1 cellular context compared by ENCODE assay signal in genomic region chr20:33008336-33009213, GRCh38.
TF ChIP-seq lines count a peak whose summit lies in the region.

No MANE protein-coding gene starts in this region.

TF ChIP-seq in HepG2, 621 proteins besides CTCF, POLR2A, EP300 and RAD21 (continues in another document):
- TF ChIP-seq MTF1 (CRISPR knock-in tag; IDR thresholded peaks at IDR 0.05) (peak; percentile 51; the same call in 1 of the 2 replicates), ZBTB38 (CRISPR knock-in tag; IDR thresholded peaks at IDR 0.05) (peak; percentile 99), SSRP1 (CRISPR knock-in tag; IDR thresholded peaks at IDR 0.05) (no peak; the same call in 1 of the 2 replicates), ATF7 (IDR thresholded peaks at IDR 0.05) (no peak), ATF7 (CRISPR knock-in tag; IDR thresholded peaks at IDR 0.05) (no peak), TGIF2 (CRISPR knock-in tag; IDR thresholded peaks at IDR 0.05) (no peak), ZNF749 (CRISPR knock-in tag; IDR thresholded peaks at IDR 0.05; ENCODE audit: borderline replicate concordance) (peak; percentile 11; the same call in 1 of the 2 replicates), ZNF296 (CRISPR knock-in tag; conservative IDR thresholded peaks at IDR 0.05) (peak; percentile 90; the same call in 1 of the 2 replicates), ZNF207 (IDR thresholded peaks at IDR 0.05; ENCODE audit: borderline replicate concordance) (no peak), HDAC2 (CRISPR knock-in tag; IDR thresholded peaks at IDR 0.05) (no peak), ATF4 (CRISPR knock-in tag; IDR thresholded peaks at IDR 0.05) (peak in 1 of 2 experiments; percentile 15; a peak in 1 of 4 replicates), SAFB2 (CRISPR knock-in tag; IDR thresholded peaks at IDR 0.05; ENCODE audit: borderline replicate concordance, low read depth) (no peak), ELF1 (CRISPR knock-in tag; IDR thresholded peaks at IDR 0.05) (no peak), ZFP41 (CRISPR knock-in tag; IDR thresholded peaks at IDR 0.05; ENCODE audit: borderline replicate concordance) (peak; percentile 68; the same call in 1 of the 2 replicates), ZNF550 (CRISPR knock-in tag; IDR thresholded peaks at IDR 0.05; ENCODE audit: borderline replicate concordance) (0 out of 2 replicates have a peak, but pooled peaks have one; percentile 64), CSRNP1 (CRISPR knock-in tag; IDR thresholded peaks at IDR 0.05) (0 out of 2 replicates have a peak, but pooled peaks have one; percentile 19), PRDM4 (CRISPR knock-in tag; IDR thresholded peaks at IDR 0.05; ENCODE audit: borderline replicate concordance) (no peak), TCF12 (IDR thresholded peaks at IDR 0.05) (no peak), TCF12 (CRISPR knock-in tag; IDR thresholded peaks at IDR 0.05) (peak; percentile 22; the same call in 1 of the 2 replicates), ZBTB42 (CRISPR knock-in tag; IDR thresholded peaks at IDR 0.05) (no peak), ZNF382 (CRISPR knock-in tag; IDR thresholded peaks at IDR 0.05; ENCODE audit: borderline replicate concordance) (no peak), NKX3-1 (CRISPR knock-in tag; IDR thresholded peaks at IDR 0.05) (peak; percentile 66; the same call in 1 of the 2 replicates), RFX5 (IDR thresholded peaks at IDR 0.05; ENCODE audit: low read depth, low read length) (no peak), ZNF780A (CRISPR knock-in tag; IDR thresholded peaks at IDR 0.05) (no peak; the same call in 1 of the 2 replicates), POLR2G (IDR thresholded peaks at IDR 0.05; ENCODE audit: low read depth, low read length) (peak; percentile 24), AKNA (CRISPR knock-in tag; IDR thresholded peaks at IDR 0.05; ENCODE audit: borderline replicate concordance) (peak; percentile 83; the same call in 1 of the 2 replicates), JUNB (CRISPR knock-in tag; IDR thresholded peaks at IDR 0.05; ENCODE audit: borderline replicate concordance) (peak; percentile 89), KAT7 (CRISPR knock-in tag; IDR thresholded peaks at IDR 0.05; ENCODE audit: borderline replicate concordance) (no peak), ZNF816 (CRISPR knock-in tag; IDR thresholded peaks at IDR 0.05; ENCODE audit: borderline replicate concordance) (0 out of 2 replicates have a peak, but pooled peaks have one; percentile 5), NR2F2 (IDR thresholded peaks at IDR 0.05; ENCODE audit: borderline replicate concordance, low read depth) (no peak), ARNT (IDR thresholded peaks at IDR 0.05) (no peak), HNRNPH1 (optimal IDR thresholded peaks at IDR 0.05; ENCODE audit: low read depth, low read length) (peak; percentile 91), CBFB (CRISPR knock-in tag; IDR thresholded peaks at IDR 0.05) (no peak), ZNF598 (CRISPR knock-in tag; IDR thresholded peaks at IDR 0.05; ENCODE audit: borderline replicate concordance) (no peak; the same call in 1 of the 2 replicates), MYC (CRISPR knock-in tag; IDR thresholded peaks at IDR 0.05; ENCODE audit: borderline replicate concordance) (peak; percentile 71), SOX13 (IDR thresholded peaks at IDR 0.05) (no peak), SOX13 (CRISPR knock-in tag; conservative IDR thresholded peaks at IDR 0.05 in 1 of 2, IDR thresholded peaks at IDR 0.05 in 1 of 2) (peak in 1 of 2 experiments; percentile 45; a peak in 1 of 4 replicates), ZNF264 (CRISPR knock-in tag; IDR thresholded peaks at IDR 0.05) (peak; percentile 84), ZKSCAN1 (IDR thresholded peaks at IDR 0.05; ENCODE audit: low read length) (0 out of 2 replicates have a peak, but pooled peaks have one; percentile 19), IKZF4 (CRISPR knock-in tag; IDR thresholded peaks at IDR 0.05; ENCODE audit: borderline replicate concordance, low read depth, not compliant biosample characterization) (no peak), HNRNPLL (IDR thresholded peaks at IDR 0.05; ENCODE audit: low read depth, low read length, poor library complexity, severe bottlenecking) (peak; percentile 54), ERF (CRISPR knock-in tag; IDR thresholded peaks at IDR 0.05) (no peak), ZNF292 (CRISPR knock-in tag; IDR thresholded peaks at IDR 0.05; ENCODE audit: borderline replicate concordance, low read depth) (no peak), POLR2AphosphoS5 (IDR thresholded peaks at IDR 0.05; ENCODE audit: low read depth, low read length) (peak; percentile 33; the same call in 1 of the 2 replicates), ASH2L (IDR thresholded peaks at IDR 0.05; ENCODE audit: insufficient read length, low read depth, low read length) (no peak), ZNF138 (CRISPR knock-in tag; IDR thresholded peaks at IDR 0.05; ENCODE audit: low read depth) (0 out of 2 replicates have a peak, but pooled peaks have one; percentile 43), FLYWCH1 (CRISPR knock-in tag; IDR thresholded peaks at IDR 0.05) (peak; percentile 79; the same call in 1 of the 2 replicates), SNRNP70 (IDR thresholded peaks at IDR 0.05; ENCODE audit: low read depth, low read length) (no peak), ZNF782 (CRISPR knock-in tag; IDR thresholded peaks at IDR 0.05; ENCODE audit: borderline replicate concordance) (no peak), KLF9 (CRISPR knock-in tag; IDR thresholded peaks at IDR 0.05; ENCODE audit: low read depth) (peak; percentile 72; the same call in 1 of the 2 replicates), THAP8 (CRISPR knock-in tag; IDR thresholded peaks at IDR 0.05; ENCODE audit: borderline replicate concordance) (no peak), ZNF558 (CRISPR knock-in tag; IDR thresholded peaks at IDR 0.05; ENCODE audit: borderline replicate concordance) (peak; percentile 33; the same call in 1 of the 2 replicates), KAT2B (IDR thresholded peaks at IDR 0.05; ENCODE audit: borderline replicate concordance, low read depth, low read length) (no peak), ZBTB3 (CRISPR knock-in tag; IDR thresholded peaks at IDR 0.05; ENCODE audit: borderline replicate concordance, low read depth) (no peak), MIER3 (CRISPR knock-in tag; IDR thresholded peaks at IDR 0.05; ENCODE audit: borderline replicate concordance) (0 out of 2 replicates have a peak, but pooled peaks have one; percentile 27), ATF5 (CRISPR knock-in tag; IDR thresholded peaks at IDR 0.05; ENCODE audit: low read depth) (no peak; the same call in 1 of the 2 replicates), POGZ (CRISPR knock-in tag; IDR thresholded peaks at IDR 0.05) (0 out of 2 replicates have a peak, but pooled peaks have one; percentile 25), DNMT1 (CRISPR knock-in tag; IDR thresholded peaks at IDR 0.05) (0 out of 2 replicates have a peak, but pooled peaks have one; percentile 22), HMG20A (CRISPR knock-in tag; IDR thresholded peaks at IDR 0.05; ENCODE audit: borderline replicate concordance) (no peak; the same call in 1 of the 2 replicates), ZBTB21 (CRISPR knock-in tag; IDR thresholded peaks at IDR 0.05) (peak; percentile 16; the same call in 1 of the 2 replicates), ISX (CRISPR knock-in tag; conservative IDR thresholded peaks at IDR 0.05) (peak; percentile 74; the same call in 1 of the 2 replicates), SP5 (CRISPR knock-in tag; IDR thresholded peaks at IDR 0.05; ENCODE audit: borderline replicate concordance, low read depth) (peak; percentile 24; the same call in 1 of the 2 replicates), ZNF713 (CRISPR knock-in tag; IDR thresholded peaks at IDR 0.05) (peak; percentile 96), GMEB2 (CRISPR knock-in tag; IDR thresholded peaks at IDR 0.05; ENCODE audit: low read depth) (no peak), ZFP1 (CRISPR knock-in tag; IDR thresholded peaks at IDR 0.05) (no peak), HES4 (CRISPR knock-in tag; IDR thresholded peaks at IDR 0.05; ENCODE audit: borderline replicate concordance) (0 out of 2 replicates have a peak, but pooled peaks have one; percentile 11)
